8 cellular contexts compared by ENCODE assay signal in the genomic region with DNA sequence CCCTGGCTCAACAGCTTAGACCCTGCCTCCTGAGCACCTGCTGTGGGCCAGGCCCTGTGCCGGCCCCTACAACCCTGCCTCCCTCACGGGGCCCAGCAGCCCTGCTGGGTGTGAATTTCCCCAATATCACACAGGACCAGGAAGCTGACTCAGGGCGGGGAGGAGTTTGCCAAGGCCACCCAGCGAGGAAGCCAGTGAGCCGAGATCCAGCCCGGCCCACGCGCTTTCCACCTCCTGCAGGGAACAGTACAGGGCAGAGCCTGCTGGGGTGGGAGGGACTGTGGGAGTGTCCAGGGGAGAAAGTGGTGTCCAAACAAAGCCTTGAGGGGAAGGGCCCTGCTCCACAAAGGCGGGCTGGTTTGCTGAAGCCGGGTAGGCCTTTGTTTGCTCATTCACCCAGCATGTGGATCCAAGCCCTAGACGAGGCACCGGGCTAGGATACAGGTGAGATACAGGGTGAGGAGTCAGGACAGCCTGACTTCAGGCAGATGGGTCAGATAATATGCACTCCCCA. TPM values are rescaled to one million over a fixed set of nuclear protein-coding genes. Genes with fewer than 3 reads are reported as not detected.
DNase-seq lines count a peak whose midpoint lies in the region; ATAC-seq, FAIRE-seq and TF ChIP-seq lines count a peak whose summit lies in the region.

No MANE protein-coding gene starts in this region.

- peak; percentile 97 for DNase-seq in CD1c-positive myeloid dendritic cell (ENCODE audit: extremely low spot score)
- DNase-seq in LNCaP clone FGC (ENCODE audit: low read depth) = peak; percentile 80
- peak; percentile 86 for DNase-seq in astrocyte of the cerebellum (ENCODE audit: low read depth)
- DNase-seq in hepatocyte (ENCODE audit: low spot score) = peak; percentile 82
- peak; percentile 95 for DNase-seq in sciatic nerve (ENCODE audit: low spot score)
- no peak for DNase-seq in effector CD4-positive, alpha-beta T cell
- no peak for DNase-seq in D721Med (ENCODE audit: insufficient read length, low spot score)

- FAIRE-seq in D721Med (lab: Jason Lieb, UNC) = no peak

- no peaks in the 10 kb centered on the region for H3K9me2 ChIP-seq in hepatocyte (replicated peaks; ENCODE audit: insufficient read depth)

- H3K27me3 ChIP-seq in hepatocyte = no peaks in the 10 kb centered on the region

- H3K9me3 ChIP-seq in hepatocyte (ENCODE audit: low read depth) = no peaks in the 10 kb centered on the region

- no peaks in the 10 kb centered on the region for H3K36me3 ChIP-seq in hepatocyte (replicated peaks; ENCODE audit: insufficient read depth, low read depth)

- 18% methylated on average over 9 of the region's 12 CpGs for WGBS in hepatocyte (ENCODE audit: low lambda C conversion rate, missing lambda C conversion rate)

- TF ChIP-seq CTCF in LNCaP clone FGC (IDR thresholded peaks at IDR 0.05; ENCODE audit: control insufficient read depth, extremely low read depth, insufficient read depth) (no peak), astrocyte of the cerebellum (IDR thresholded peaks at IDR 0.05; ENCODE audit: low read depth, low read length, missing control alignments) (no peak), hepatocyte (IDR thresholded peaks at IDR 0.05; ENCODE audit: poor library complexity) (no peak), D721Med (IDR thresholded peaks at IDR 0.05; ENCODE audit: insufficient read depth, missing control alignments) (no peak)

- intact Hi-C loops in sciatic nerve (cut with DNase I) = no loop called here

- H3K79me2 ChIP-seq in hepatocyte = no peaks in the 10 kb centered on the region

- no peaks in the 10 kb centered on the region for H4K20me1 ChIP-seq in hepatocyte (ENCODE audit: insufficient read depth, poor library complexity, severe bottlenecking)

- in situ Hi-C loops in astrocyte of the cerebellum (cut with HindIII; ENCODE audit: low sequenced_read_pairs) = no loop called here

- peaks cover 26% of the 10 kb centered on the region for H3K4me1 ChIP-seq in hepatocyte (ENCODE audit: insufficient read depth)

- H3K27ac ChIP-seq in hepatocyte = peak overlapping the region; percentile 56

- no peak overlapping the region for H3K4me2 ChIP-seq in hepatocyte

- no peak overlapping the region for H2AFZ ChIP-seq in hepatocyte

- peak; percentile 91 for ATAC-seq in sciatic nerve
- no peak for ATAC-seq in GM21390 (IDR thresholded peaks at IDR 0.05; ENCODE audit: unreplicated experiment)

- H3K4me3 ChIP-seq in LNCaP clone FGC (ENCODE audit: low read depth, low read length) (no peak overlapping the region), astrocyte of the cerebellum (ENCODE audit: low read depth, low read length) (no peak overlapping the region), hepatocyte (no peak overlapping the region)

RNA-seq across cellular contexts. Expression of a gene that starts 26.8 kb away (rescaled TPM):
- 2,461 and 2,819 TPM in 2 replicates for total RNA-seq in hepatocyte
- polyA plus RNA-seq in hepatocyte = 1,044 and 1,068 TPM in 2 replicates
- total RNA-seq in sciatic nerve = 1,341 TPM

RNA-seq across cellular contexts. Expression of a gene that starts 47.8 kb away (rescaled TPM):
- total RNA-seq in hepatocyte (3.9 and 4.3 TPM in 2 replicates), sciatic nerve (24.2 TPM)
- 2.5 and 4.1 TPM in 2 replicates for polyA plus RNA-seq in hepatocyte

RNA-seq across cellular contexts. Expression of a gene that starts 57.2 kb away (rescaled TPM):
- total RNA-seq in hepatocyte (15.8 and 23.1 TPM in 2 replicates), sciatic nerve (52.9 TPM)
- 58.8 and 92.7 TPM in 2 replicates for polyA plus RNA-seq in hepatocyte

Comparison
In these comparisons a context has a peak if more than half of its experiments do, and no peak if none do; other contexts are left out.
1. DNase-seq: peak in CD1c-positive myeloid dendritic cell (single experiment), LNCaP clone FGC (single experiment), astrocyte of the cerebellum (single experiment), hepatocyte (single experiment) and sciatic nerve (single experiment); none in effector CD4-positive, alpha-beta T cell (single experiment) and D721Med (single experiment).